In genomic region chr17:9647014-9647413, GRCh38 we compare ENCODE assay signal across 1 cellular context.
TF ChIP-seq lines count a peak whose summit lies in the region.

No MANE protein-coding gene starts in this region.

TF ChIP-seq in SK-N-SH, 30 proteins besides CTCF, POLR2A, EP300 and RAD21 (continued from another document):
- no peak for TF ChIP-seq ZBTB33 (IDR thresholded peaks at IDR 0.05; ENCODE audit: borderline replicate concordance, low read depth)
- no peak for TF ChIP-seq IRF3 (IDR thresholded peaks at IDR 0.05; ENCODE audit: low read depth, low read length)
